In genomic region chr22:23289851-23290724, GRCh38 we compare ENCODE assay signal across 8 cellular contexts.
DNase-seq lines count a peak whose midpoint lies in the region; ATAC-seq and TF ChIP-seq lines count a peak whose summit lies in the region.

No MANE protein-coding gene starts in this region.

- no peaks in the 10 kb centered on the region for H3K4me1 Mint-ChIP-seq in activated CD4-positive, alpha-beta memory T cell treated with anti-CD3 and anti-CD28 coated beads, Interleukin-2, amount 10 ng/mL, durations not matched to agents 7 days and 5 days
- H3K4me1 Mint-ChIP-seq in effector memory CD8-positive, alpha-beta T cell (ENCODE audit: low read depth in 2 of 2), result no peaks in the 10 kb centered on the region
- peaks cover 0 to 5% (median 0%) of the 10 kb centered on the region in 7 donors for H3K4me1 Mint-ChIP-seq in naive thymus-derived CD4-positive, alpha-beta T cell

- POLR2A ChIA-PET in activated CD4-positive, alpha-beta memory T cell treated with anti-CD3 and anti-CD28 coated beads, Interleukin-2, amount 10 ng/mL, durations not matched to agents 7 days and 5 days (lab: Charles Lee), result interaction anchor here (1.3 kb wide), 1 partner anchor 109 kb away, joined by 3 read pairs; the partner anchor contains the start of gene BCR
- POLR2A ChIA-PET in naive thymus-derived CD4-positive, alpha-beta T cell (lab: Charles Lee), result interaction anchor here (0.6 kb wide), 1 partner anchor 115 kb away, joined by 3 read pairs; no protein-coding TSS in a partner anchor

- H3K4me1 ChIP-seq in naive thymus-derived CD4-positive, alpha-beta T cell (ENCODE audit: control insufficient read depth in 2 of 2, insufficient read depth in 2 of 2, low read length in 2 of 2), result no peaks in the 10 kb centered on the region
- H3K4me1 ChIP-seq in stomach, result peaks cover 4 to 19% (median 11%) of the 10 kb centered on the region in 4 donors

- H3K36me3 Mint-ChIP-seq in activated CD4-positive, alpha-beta memory T cell treated with anti-CD3 and anti-CD28 coated beads, Interleukin-2, amount 10 ng/mL, durations not matched to agents 7 days and 5 days (ENCODE audit: low read depth), result peaks cover 30% of the 10 kb centered on the region
- peaks cover 57% of the 10 kb centered on the region for H3K36me3 Mint-ChIP-seq in effector memory CD8-positive, alpha-beta T cell (ENCODE audit: insufficient read depth)
- H3K36me3 Mint-ChIP-seq in naive thymus-derived CD4-positive, alpha-beta T cell, result peaks cover 0 to 66% (median 17%) of the 10 kb centered on the region in 5 donors

- TF ChIP-seq CTCF in GM12872 (IDR thresholded peaks at IDR 0.05; ENCODE audit: insufficient read depth, low read depth, low read length) (peak; percentile 86), stomach (IDR thresholded peaks at IDR 0.05) (peak in 5 of 7 experiments; percentile 42 to 82 (median 75))

- no peaks in the 10 kb centered on the region for H3K27me3 ChIP-seq in naive thymus-derived CD4-positive, alpha-beta T cell (ENCODE audit: control insufficient read depth in 2 of 2, insufficient read depth in 2 of 2, low read length in 2 of 2)
- no peaks in the 10 kb centered on the region for H3K27me3 ChIP-seq in stomach

- no peak overlapping the region for H3K27ac ChIP-seq in naive thymus-derived CD4-positive, alpha-beta T cell (ENCODE audit: low read depth, low read length)
- H3K27ac ChIP-seq in stomach, result peak overlapping the region in 3 of 5 donors; percentile 33 to 87 (median 64)

- no peak for TF ChIP-seq POLR2A in stomach (IDR thresholded peaks at IDR 0.05)

- no peak overlapping the region for H3K4me3 ChIP-seq in naive thymus-derived CD4-positive, alpha-beta T cell (ENCODE audit: low read length)
- no peak overlapping the region for H3K4me3 ChIP-seq in stomach

- H3K36me3 ChIP-seq in naive thymus-derived CD4-positive, alpha-beta T cell (ENCODE audit: control insufficient read depth in 2 of 3, insufficient read depth in 3 of 3, low read length in 3 of 3), result peaks cover 0 to 97% (median 14%) of the 10 kb centered on the region in 3 experiments
- peaks cover 48 to 100% (median 100%) of the 10 kb centered on the region in 4 donors for H3K36me3 ChIP-seq in stomach

- ATAC-seq in effector memory CD8-positive, alpha-beta T cell (replicated peaks), result peak; percentile 66
- peak; percentile 71 for ATAC-seq in naive thymus-derived CD4-positive, alpha-beta T cell
- ATAC-seq in HG02623 (IDR thresholded peaks at IDR 0.05; ENCODE audit: unreplicated experiment) (no peak), HG03175 (IDR thresholded peaks at IDR 0.05; ENCODE audit: unreplicated experiment) (no peak)

- CTCF ChIA-PET in activated CD4-positive, alpha-beta memory T cell treated with anti-CD3 and anti-CD28 coated beads, Interleukin-2, amount 10 ng/mL, durations not matched to agents 7 days and 5 days (lab: Charles Lee), result interaction anchor here (0.5 to 13.2 kb wide), 15 partner anchors 8 to 160 kb away, joined by 3 to 272 read pairs (median 4); partner anchors contain the start of gene BCR
- CTCF ChIA-PET in naive thymus-derived CD4-positive, alpha-beta T cell (lab: Charles Lee), result interaction anchor here (0.7 to 2.3 kb wide), 10 partner anchors 8 to 630 kb away, joined by 3 to 15 read pairs (median 4); no protein-coding TSS in a partner anchor

- TF ChIP-seq EP300 in stomach (IDR thresholded peaks at IDR 0.05), result no peak

- no peaks in the 10 kb centered on the region for H3K27me3 Mint-ChIP-seq in activated CD4-positive, alpha-beta memory T cell treated with anti-CD3 and anti-CD28 coated beads, Interleukin-2, amount 10 ng/mL, durations not matched to agents 7 days and 5 days
- no peaks in the 10 kb centered on the region for H3K27me3 Mint-ChIP-seq in effector memory CD8-positive, alpha-beta T cell
- H3K27me3 Mint-ChIP-seq in naive thymus-derived CD4-positive, alpha-beta T cell, result no peaks in the 10 kb centered on the region

- intact Hi-C loops in naive thymus-derived CD4-positive, alpha-beta T cell (cut with micrococcal nuclease), result loop anchor here (1.0 to 10.0 kb wide), 4 partner anchors 95 to 335 kb away; no protein-coding TSS in a partner anchor
- intact Hi-C loops in stomach (cut with DNase I; ENCODE audit: low total_unique reads), result no loop called here

- H3K4me3 Mint-ChIP-seq in activated CD4-positive, alpha-beta memory T cell treated with anti-CD3 and anti-CD28 coated beads, Interleukin-2, amount 10 ng/mL, durations not matched to agents 7 days and 5 days, result no peak overlapping the region
- H3K4me3 Mint-ChIP-seq in effector memory CD8-positive, alpha-beta T cell, result no peak overlapping the region
- no peak overlapping the region for H3K4me3 Mint-ChIP-seq in naive thymus-derived CD4-positive, alpha-beta T cell

- no peak overlapping the region for H3K27ac Mint-ChIP-seq in activated CD4-positive, alpha-beta memory T cell treated with anti-CD3 and anti-CD28 coated beads, Interleukin-2, amount 10 ng/mL, durations not matched to agents 7 days and 5 days
- peak overlapping the region in 1 of 2 donors; percentile 54 for H3K27ac Mint-ChIP-seq in effector memory CD8-positive, alpha-beta T cell
- H3K27ac Mint-ChIP-seq in naive thymus-derived CD4-positive, alpha-beta T cell, result peak overlapping the region in 2 of 9 donors; percentile 51 to 55

- DNase-seq in MV-4-11 (lab: John Stamatoyannopoulos, UW) (peak; percentile 48), stomach (peak; percentile 67)
- DNase-seq in activated CD4-positive, alpha-beta memory T cell treated with anti-CD3 and anti-CD28 coated beads, Interleukin-2, amount 10 ng/mL, durations not matched to agents 7 days and 5 days, result peak; percentile 63
- peak; percentile 51 to 65 (median 54) for DNase-seq in effector memory CD8-positive, alpha-beta T cell
- peak; percentile 13 to 67 (median 45) for DNase-seq in naive thymus-derived CD4-positive, alpha-beta T cell

- no peaks in the 10 kb centered on the region for H3K9me3 Mint-ChIP-seq in activated CD4-positive, alpha-beta memory T cell treated with anti-CD3 and anti-CD28 coated beads, Interleukin-2, amount 10 ng/mL, durations not matched to agents 7 days and 5 days
- no peaks in the 10 kb centered on the region for H3K9me3 Mint-ChIP-seq in effector memory CD8-positive, alpha-beta T cell
- H3K9me3 Mint-ChIP-seq in naive thymus-derived CD4-positive, alpha-beta T cell, result peaks cover 0 to 1% (median 0%) of the 10 kb centered on the region in 11 donors

- WGBS in stomach, 5 donors, result 55 to 66% (median 62%) methylated on average over 13 to 18 of the region's 18 CpGs

- no peaks in the 10 kb centered on the region for H3K9me3 ChIP-seq in naive thymus-derived CD4-positive, alpha-beta T cell (ENCODE audit: control insufficient read depth in 2 of 3, low read length in 3 of 3)
- no peaks in the 10 kb centered on the region for H3K9me3 ChIP-seq in stomach

Comparison
In these comparisons a context has a peak if more than half of its experiments do, and no peak if none do; other contexts are left out.
1. ATAC-seq: peak in effector memory CD8-positive, alpha-beta T cell (single experiment) and naive thymus-derived CD4-positive, alpha-beta T cell (single experiment); none in HG02623 (single experiment) and HG03175 (single experiment).
2. Peak in every context shown above with its lines, with median percentiles within 50 percentile points of each other: DNase-seq.